ENCODE assay signal across 36 cellular contexts in the genomic region with DNA sequence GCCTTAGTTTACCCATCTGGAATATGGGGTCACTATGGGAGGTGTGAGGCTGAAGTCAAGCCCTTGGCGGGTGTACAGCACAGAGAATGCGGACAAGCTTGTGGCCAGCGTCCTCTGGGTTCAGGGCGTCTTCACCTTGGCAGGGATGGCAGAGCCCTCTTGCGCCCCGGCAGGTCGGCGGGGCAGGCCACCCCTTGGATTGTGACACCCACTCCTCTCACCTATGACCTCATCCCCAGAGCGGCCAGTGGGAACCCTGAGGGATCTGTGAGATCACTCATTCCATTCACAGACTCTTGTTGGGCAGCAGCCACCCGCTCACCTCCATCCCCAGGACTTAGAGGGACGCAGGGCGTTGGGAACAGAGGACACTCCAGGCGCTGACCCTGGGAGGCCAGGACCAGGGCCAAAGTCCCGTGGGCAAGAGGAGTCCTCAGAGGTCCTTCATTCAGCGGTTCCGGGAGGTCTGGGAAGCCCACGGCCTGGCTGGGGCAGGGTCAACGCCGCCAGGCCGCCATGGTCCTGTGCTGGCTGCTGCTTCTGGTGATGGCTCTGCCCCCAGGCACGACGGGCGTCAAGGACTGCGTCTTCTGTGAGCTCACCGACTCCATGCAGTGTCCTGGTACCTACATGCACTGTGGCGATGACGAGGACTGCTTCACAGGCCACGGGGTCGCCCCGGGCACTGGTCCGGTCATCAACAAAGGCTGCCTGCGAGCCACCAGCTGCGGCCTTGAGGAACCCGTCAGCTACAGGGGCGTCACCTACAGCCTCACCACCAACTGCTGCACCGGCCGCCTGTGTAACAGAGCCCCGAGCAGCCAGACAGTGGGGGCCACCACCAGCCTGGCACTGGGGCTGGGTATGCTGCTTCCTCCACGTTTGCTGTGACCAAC. TPM values are rescaled to one million over a fixed set of nuclear protein-coding genes. Genes with fewer than 3 reads are reported as not detected.
"Had no signal": no experiment of that assay in that cellular context is flagged by ENCODE, and none has a peak within 500 bp of the region (broad histone marks: within the 10 kb centered on the region; RNA-seq: fewer than 3 reads in every experiment).

A gene with protein sequence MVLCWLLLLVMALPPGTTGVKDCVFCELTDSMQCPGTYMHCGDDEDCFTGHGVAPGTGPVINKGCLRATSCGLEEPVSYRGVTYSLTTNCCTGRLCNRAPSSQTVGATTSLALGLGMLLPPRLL (plus strand): TSS at position 280 of the 896 bp plus-strand sequence. CDS start 237 bp downstream, at position 517.

- H3K4me1 ChIP-seq: adrenal gland, ascending aorta, colonic mucosa, pancreas, right atrium auricular region, suprapubic skin, tibial nerve, uterus had no signal

- FAIRE-seq: endothelial cell of umbilical vein, keratinocyte, pancreas had no signal

- DNase-seq: activated CD4-positive, alpha-beta T cell treated with anti-CD3 and anti-CD28 coated beads for 4 hours; activated CD4-positive, alpha-beta T cell treated with anti-CD3 and anti-CD28 coated beads, Interleukin-2, amount 50 U/mL, for 48 hours; activated CD4-positive, CD25-positive, alpha-beta regulatory T cell; activated CD8-positive, alpha-beta memory T cell treated with anti-CD3 and anti-CD28 coated beads for 24 hours; activated effector memory CD4-positive, alpha-beta T cell treated with Interleukin-2 at 50 U/mL for 16 hours; activated naive CD4-positive, alpha-beta T cell treated with anti-CD3 and anti-CD28 coated beads for 36 hours; activated naive CD8-positive, alpha-beta T cell treated with anti-CD3 and anti-CD28 coated beads for 36 hours; adrenal gland; cerebellar nuclear complex; colonic mucosa; dorsolateral prefrontal cortex; effector memory CD8-positive, alpha-beta T cell; foreskin fibroblast; head of caudate nucleus; hippocampal formation; left cardiac atrium; left ventricle myocardium superior; mammary epithelial cell; naive B cell; nephron progenitor cell; pancreas; stimulated activated CD4-positive, alpha-beta T cell treated with anti-CD3 and anti-CD28 coated beads, Interleukin-15, amount 100 ng/mL, for 24 hours; stimulated activated CD4-positive, alpha-beta T cell treated with anti-CD3 and anti-CD28 coated beads, Interleukin-2, amount 100 ng/mL, for 24 hours; stimulated activated naive CD4-positive, alpha-beta T cell; T-cell; uterus had no signal

- ATAC-seq: effector memory CD8-positive, alpha-beta T cell; left cardiac atrium; left ventricle myocardium superior; pancreas; T-cell had no signal

- H3K36me3 ChIP-seq: adrenal gland, ascending aorta, cardiac muscle cell, colonic mucosa, pancreas, right atrium auricular region, suprapubic skin, tibial nerve, uterus had no signal

- H3K27me3 ChIP-seq: adrenal gland, ascending aorta, cardiac muscle cell, colonic mucosa, dorsolateral prefrontal cortex, pancreas, right atrium auricular region, suprapubic skin, tibial nerve, uterus had no signal

- H3K27ac ChIP-seq: adrenal gland, ascending aorta, cardiac muscle cell, colonic mucosa, dorsolateral prefrontal cortex, pancreas, right atrium auricular region, suprapubic skin, tibial nerve, uterus had no signal

- H3K4me2 ChIP-seq: smooth muscle cell had no signal

- H3K4me3 ChIP-seq: adrenal gland, ascending aorta, cardiac muscle cell, colonic mucosa, dorsolateral prefrontal cortex, pancreas, right atrium auricular region, smooth muscle cell, suprapubic skin, tibial nerve, uterus had no signal

- H3K9me3 ChIP-seq: adrenal gland, ascending aorta, colonic mucosa, pancreas, right atrium auricular region, suprapubic skin, tibial nerve, uterus had no signal

RNA-seq across cellular contexts. Expression of the gene that starts here (rescaled TPM):
- total RNA-seq: activated naive CD4-positive, alpha-beta T cell treated with anti-CD3 and anti-CD28 coated beads for 36 hours; activated naive CD8-positive, alpha-beta T cell treated with anti-CD3 and anti-CD28 coated beads for 36 hours; adrenal gland; ascending aorta; cardiac muscle cell; dorsolateral prefrontal cortex; endothelial cell of umbilical vein; left cardiac atrium; left ventricle myocardium superior; mammary epithelial cell; mesothelial cell of epicardium; pancreas; pulmonary artery endothelial cell; right atrium auricular region; smooth muscle cell; T-cell; tibial nerve; uterus had no signal
- polyA plus RNA-seq: adrenal gland, cardiac muscle cell, endothelial cell of umbilical vein, mammary epithelial cell had no signal
